ENCODE assay signal across 8 cellular contexts in genomic region chr17:34981538-34982241, GRCh38. TPM values are rescaled to one million over a fixed set of nuclear protein-coding genes. Genes with fewer than 3 reads are reported as not detected.
A peak's percentile ranks its signal among the peaks of the same experiment; 100 is the strongest.
DNase-seq lines count a peak whose midpoint lies in the region; ATAC-seq and TF ChIP-seq lines count a peak whose summit lies in the region.

No MANE protein-coding gene starts in this region.

- no peaks in the 10 kb centered on the region for H4K20me1 ChIP-seq in IMR-90 (ENCODE audit: insufficient read depth, low read length)

- H3K56ac ChIP-seq in IMR-90 (ENCODE audit: extremely low read depth, insufficient read depth, low read length): peak overlapping the region; percentile 76

- TF ChIP-seq CTCF in IMR-90 (conservative IDR thresholded peaks at IDR 0.05; ENCODE audit: low read depth, low read length) (no peak), thyroid gland (IDR thresholded peaks at IDR 0.05) (no peak)

- no peak overlapping the region for H2BK20ac ChIP-seq in IMR-90 (ENCODE audit: low read depth, low read length)

- POLR2A ChIA-PET in IMR-90 (lab: Charles Lee; ENCODE audit: unreplicated experiment): no interaction called here

- H3K27ac ChIP-seq in IMR-90 (ENCODE audit: insufficient read depth, low read length) (peak overlapping the region; percentile 93), thyroid gland (peak overlapping the region; percentile 98 to 99 (median 99))

- H3K9ac ChIP-seq in IMR-90 (ENCODE audit: low read depth, low read length): peak overlapping the region; percentile 89

- H3K4me1 ChIP-seq in IMR-90 (ENCODE audit: control insufficient read depth, insufficient read depth, low read length) (peaks cover 7% of the 10 kb centered on the region), thyroid gland (peaks cover 13 to 16% of the 10 kb centered on the region in 2 donors)

- intact Hi-C loops in IMR-90 (cut with micrococcal nuclease): loop anchor here (1.0 to 5.0 kb wide), 3 partner anchors 16 to 136 kb away; partner anchors contain the start of gene RAD51D
- intact Hi-C loops in thyroid gland (cut with DNase I): loop anchor here (10.0 kb wide), 1 partner anchor 263 kb away; the partner anchor contains the start of gene SLFN5
- intact Hi-C loops in posterior cingulate gyrus (cut with DNase I): loop anchor here (10.0 kb wide), 1 partner anchor 557 kb away; no protein-coding TSS in a partner anchor

- in situ Hi-C loops in IMR-90 (cut with MboI; ENCODE audit: low sequenced_read_pairs): loop anchor here (25.0 kb wide), 1 partner anchor 606 kb away; the partner anchor contains the start of genes AP2B1 and PEX12

- dilution Hi-C loops in IMR-90 (cut with HindIII; ENCODE audit: low sequenced_read_pairs, unreplicated experiment): no loop called here

- H3K4me3 Mint-ChIP-seq in activated naive CD8-positive, alpha-beta T cell treated with anti-CD3 and anti-CD28 coated beads, Interleukin-2, amount 50 U/mL, for 24 hours: peak overlapping the region; percentile 94

- H3K4ac ChIP-seq in IMR-90 (ENCODE audit: low read depth, low read length): peak overlapping the region; percentile 78

- H3K9me3 ChIP-seq in IMR-90 (ENCODE audit: control insufficient read depth, insufficient read depth, low read length): no peaks in the 10 kb centered on the region
- no peaks in the 10 kb centered on the region for H3K9me3 ChIP-seq in thyroid gland

- H2AK9ac ChIP-seq in IMR-90 (replicated peaks; ENCODE audit: low read depth, low read length, poor library complexity): no peak overlapping the region

- H3K79me1 ChIP-seq in IMR-90 (ENCODE audit: low read depth in 1 of 2, low read length in 2 of 2): peaks cover 16 to 27% of the 10 kb centered on the region in 2 experiments

- H3K9me1 ChIP-seq in IMR-90 (ENCODE audit: insufficient read depth, low read length): 0 out of 2 replicates have a peak, but pooled peaks cover 3% of the 10 kb centered on the region

- H3K4me2 ChIP-seq in IMR-90 (ENCODE audit: low read depth, low read length): peak overlapping the region; percentile 84

- peak overlapping the region; percentile 82 for H3K23ac ChIP-seq in IMR-90 (ENCODE audit: low read depth, low read length)

- peak overlapping the region; percentile 24 to 83 for H4K8ac ChIP-seq in IMR-90 (ENCODE audit: low read depth in 2 of 2, low read length in 2 of 2)

- H3K27ac Mint-ChIP-seq in activated naive CD8-positive, alpha-beta T cell treated with anti-CD3 and anti-CD28 coated beads, Interleukin-2, amount 50 U/mL, for 24 hours: peak overlapping the region; percentile 95

- TF ChIP-seq POLR2A in IMR-90 (IDR thresholded peaks at IDR 0.05; ENCODE audit: low read depth, low read length): no peak
- no peak for TF ChIP-seq POLR2A in thyroid gland (IDR thresholded peaks at IDR 0.05)

- H3K18ac ChIP-seq in IMR-90 (ENCODE audit: low read depth, low read length): peak overlapping the region; percentile 67

- H2AFZ ChIP-seq in IMR-90 (replicated peaks; ENCODE audit: low read length, poor library complexity): no peak overlapping the region

- H2BK5ac ChIP-seq in IMR-90 (ENCODE audit: low read depth, low read length, poor library complexity, severe bottlenecking): peak overlapping the region; percentile 87

- H4K91ac ChIP-seq in IMR-90 (ENCODE audit: insufficient read depth, low read depth, low read length): peak overlapping the region; percentile 79; the same call in 1 of the 2 replicates

- H3K27me3 ChIP-seq in IMR-90 (ENCODE audit: control insufficient read depth, insufficient read depth, low read length) (no peaks in the 10 kb centered on the region), thyroid gland (no peaks in the 10 kb centered on the region)

- CTCF ChIA-PET in IMR-90 (lab: Yijun Ruan, JAX): interaction anchor here (0.8 to 1.2 kb wide), 2 partner anchors 9 to 608 kb away, joined by 4 read pairs; no protein-coding TSS in a partner anchor

- no peak for TF ChIP-seq RAD21 in IMR-90 (IDR thresholded peaks at IDR 0.05; ENCODE audit: low read length)

- H3K9me3 Mint-ChIP-seq in activated naive CD8-positive, alpha-beta T cell treated with anti-CD3 and anti-CD28 coated beads, Interleukin-2, amount 50 U/mL, for 24 hours: no peaks in the 10 kb centered on the region

- WGBS in IMR-90 (ENCODE audit: extremely low coverage in 2 of 2, insufficient read length in 1 of 2), 2 experiments: no CpG with 5 or more reads among the region's 8 CpGs
- WGBS in thyroid gland, 2 donors: 28 to 35% methylated on average over 8 of the region's 8 CpGs

- no TSS peak for BruUV-seq in IMR-90 (replicated peaks; lab: Mats Ljungman, UMichigan)

- H2AK5ac ChIP-seq in IMR-90 (ENCODE audit: low read depth, low read length): no peak overlapping the region; the same call in 1 of the 2 replicates

- H3K14ac ChIP-seq in IMR-90 (replicated peaks; ENCODE audit: low read depth, low read length): peak overlapping the region; percentile 67

- no peak overlapping the region for H2BK15ac ChIP-seq in IMR-90 (ENCODE audit: low read depth, low read length)

- H3K36me3 Mint-ChIP-seq in activated naive CD8-positive, alpha-beta T cell treated with anti-CD3 and anti-CD28 coated beads, Interleukin-2, amount 50 U/mL, for 24 hours (ENCODE audit: low read depth): peaks cover 25% of the 10 kb centered on the region

- H3K4me1 Mint-ChIP-seq in activated naive CD8-positive, alpha-beta T cell treated with anti-CD3 and anti-CD28 coated beads, Interleukin-2, amount 50 U/mL, for 24 hours: peaks cover 53% of the 10 kb centered on the region

- no peaks in the 10 kb centered on the region for H3K27me3 Mint-ChIP-seq in activated naive CD8-positive, alpha-beta T cell treated with anti-CD3 and anti-CD28 coated beads, Interleukin-2, amount 50 U/mL, for 24 hours

- DNase-seq in CMK (ENCODE audit: low read depth): peak; percentile 79
- peak; percentile 47 for DNase-seq in IMR-90
- no peak for DNase-seq in activated naive CD8-positive, alpha-beta T cell treated with anti-CD3 and anti-CD28 coated beads, Interleukin-2, amount 50 U/mL, for 24 hours
- DNase-seq in kidney tubule cell (ENCODE audit: low spot score): peak; percentile 21
- DNase-seq in thyroid gland: no peak
- DNase-seq in stimulated activated CD4-positive, alpha-beta T cell treated with anti-CD3 and anti-CD28 coated beads, Interleukin-1b, Interleukin-23, amount 100 ng/mL, for 48 hours: no peak
- no peak for DNase-seq in posterior cingulate gyrus
- DNase-seq in stimulated activated CD8-positive, alpha-beta memory T cell treated with anti-CD3 and anti-CD28 coated beads, Interleukin-4, amount 100 ng/mL, for 48 hours: no peak

- H4K5ac ChIP-seq in IMR-90 (ENCODE audit: low read depth, low read length): peak overlapping the region; percentile 93

- H2BK120ac ChIP-seq in IMR-90 (ENCODE audit: low read depth, low read length): peak overlapping the region; percentile 28; the same call in 1 of the 2 replicates

- H3K4me3 ChIP-seq in IMR-90 (ENCODE audit: insufficient read depth, low read depth, low read length) (peak overlapping the region; percentile 91; the same call in 1 of the 2 replicates), thyroid gland (replicated peaks in 1 of 3) (peak overlapping the region in 2 of 3 donors; percentile 86 to 87)

- ATAC-seq in IMR-90 (ENCODE audit: low read depth): no peak
- no peak for ATAC-seq in activated naive CD8-positive, alpha-beta T cell treated with anti-CD3 and anti-CD28 coated beads, Interleukin-2, amount 50 U/mL, for 24 hours

- H3K36me3 ChIP-seq in IMR-90 (ENCODE audit: control insufficient read depth, insufficient read depth, low read length) (peaks cover 7% of the 10 kb centered on the region), thyroid gland (peaks cover 0 to 7% of the 10 kb centered on the region in 2 donors)

TF ChIP-seq in IMR-90, 13 proteins besides CTCF, POLR2A, EP300 and RAD21 (continues in another document):
- TF ChIP-seq MAFK (IDR thresholded peaks at IDR 0.05; ENCODE audit: low read depth, low read length): no peak
- TF ChIP-seq NFE2L2 (IDR thresholded peaks at IDR 0.05; ENCODE audit: low read depth, low read length): no peak
- no peak for TF ChIP-seq MAZ (IDR thresholded peaks at IDR 0.05; ENCODE audit: borderline replicate concordance, low read depth, low read length)
- TF ChIP-seq BHLHE40 (IDR thresholded peaks at IDR 0.05; ENCODE audit: low read depth, low read length): no peak
- TF ChIP-seq USF2 (IDR thresholded peaks at IDR 0.05; ENCODE audit: low read depth, low read length): no peak
- TF ChIP-seq MXI1 (IDR thresholded peaks at IDR 0.05; ENCODE audit: borderline replicate concordance, low read depth, low read length): no peak
- TF ChIP-seq RCOR1 (IDR thresholded peaks at IDR 0.05; ENCODE audit: insufficient replicate concordance, low read length): no peak
- TF ChIP-seq RFX5 (IDR thresholded peaks at IDR 0.05; ENCODE audit: low read depth, low read length): no peak

RNA-seq across cellular contexts. Expression of gene LIG3, which starts 1.4 kb away (rescaled TPM):
- total RNA-seq in IMR-90 (2012; rRNA removed) (35.8 and 41.9 TPM in 2 replicates), thyroid gland (100 to 1,000 TPM in 1 of 4 donors, 10 to 100 TPM in 3; 34.5 to 103 (median 46.7) TPM)
- 28.3 and 36.4 TPM in 2 replicates for polyA plus RNA-seq in IMR-90 (2012; rRNA removed)
- polyA plus RNA-seq in IMR-90 (2012; cell fraction: cytosol; rRNA removed): 18.8 and 24.6 TPM in 2 replicates
- polyA plus RNA-seq in IMR-90 (2012; cell fraction: nucleus; rRNA removed; ENCODE audit: low replicate concordance): 34.5 and 61.5 TPM in 2 replicates

RNA-seq across cellular contexts. Expression of gene ZNF830, which starts 20.4 kb away (rescaled TPM):
- total RNA-seq in IMR-90 (2012; rRNA removed) (6.6 and 10.3 TPM in 2 replicates), thyroid gland (10 to 100 TPM; 13.1 to 25.1 (median 17.0) TPM)
- 5.1 and 5.5 TPM in 2 replicates for polyA plus RNA-seq in IMR-90 (2012; rRNA removed)
- polyA plus RNA-seq in IMR-90 (2012; cell fraction: cytosol; rRNA removed): 2.4 TPM in 2 replicates
- polyA plus RNA-seq in IMR-90 (2012; cell fraction: nucleus; rRNA removed; ENCODE audit: low replicate concordance): 1.5 and 3.3 TPM in 2 replicates

RNA-seq across cellular contexts. Expression of gene CCT6B, which starts 20.4 kb away (rescaled TPM):
- total RNA-seq in IMR-90 (2012; rRNA removed) (0.72 and 1.7 TPM in 2 replicates), thyroid gland (1 to 10 TPM; 3.8 to 6.8 (median 4.4) TPM)
- polyA plus RNA-seq in IMR-90 (2012; rRNA removed): 0.72 and 1.1 TPM in 2 replicates
- polyA plus RNA-seq in IMR-90 (2012; cell fraction: cytosol; rRNA removed): 0.16 and 0.18 TPM in 2 replicates
- polyA plus RNA-seq in IMR-90 (2012; cell fraction: nucleus; rRNA removed; ENCODE audit: low replicate concordance): 0.17 and 1.9 TPM in 2 replicates

Comparison
In these comparisons a context has a peak if more than half of its experiments do, and no peak if none do; other contexts are left out.
1. DNase-seq: peak in CMK (single experiment), IMR-90 (single experiment) and kidney tubule cell (single experiment); none in activated naive CD8-positive, alpha-beta T cell treated with anti-CD3 and anti-CD28 coated beads, Interleukin-2, amount 50 U/mL, for 24 hours (single experiment), thyroid gland (0 of 2), stimulated activated CD4-positive, alpha-beta T cell treated with anti-CD3 and anti-CD28 coated beads, Interleukin-1b, Interleukin-23, amount 100 ng/mL, for 48 hours (single experiment), posterior cingulate gyrus (0 of 10) and stimulated activated CD8-positive, alpha-beta memory T cell treated with anti-CD3 and anti-CD28 coated beads, Interleukin-4, amount 100 ng/mL, for 48 hours (single experiment).